In the genomic region with DNA sequence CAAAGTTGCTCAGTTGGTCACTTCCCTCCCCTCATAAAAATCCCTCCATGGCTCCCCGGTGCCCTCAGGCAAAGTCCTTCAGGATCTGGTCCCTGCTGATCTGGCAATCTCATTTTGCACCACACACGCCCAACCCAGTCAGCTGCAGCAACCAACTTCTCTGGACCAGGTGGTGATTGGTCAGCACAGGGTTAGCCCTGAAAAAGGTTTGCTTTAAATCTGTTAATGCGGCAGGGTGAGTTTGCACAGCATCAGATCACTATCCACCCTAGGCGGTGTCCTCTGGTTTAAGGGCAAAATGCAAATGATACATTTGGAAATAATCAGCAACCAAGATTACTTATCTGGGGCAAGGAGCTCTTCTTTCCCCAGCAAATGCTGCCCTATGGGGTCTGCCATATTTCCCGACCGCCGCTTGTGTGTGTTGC, we compare ENCODE assay signal across 29 cellular contexts.
"Had no signal": no experiment of that assay in that cellular context is flagged by ENCODE, and none has a peak within 500 bp of the region (broad histone marks: within the 10 kb centered on the region; RNA-seq: fewer than 3 reads in every experiment).

No MANE protein-coding gene starts in this region.

- H3K36me3 ChIP-seq: adrenal gland, ascending aorta, left lung, neutrophil, pancreas, transverse colon, uterus had no signal

- H3K4me2 ChIP-seq: smooth muscle cell had no signal

- H3K27ac ChIP-seq: adrenal gland, ascending aorta, hepatocyte, left lung, neutrophil, pancreas, transverse colon, uterus had no signal

- H2AFZ ChIP-seq: hepatocyte had no signal

- H3K36me3 Mint-ChIP-seq: activated naive CD8-positive, alpha-beta T cell; immature natural killer cell; mesothelial cell of epicardium; natural killer cell; stimulated activated naive B cell treated with anti-CD40 and anti-IgM and Interleukin-4, amounts not matched to agents 10 μg/mL and 1 μg/mL and 100 μg/mL, for 72 hours had no signal

- H3K4me1 ChIP-seq: adrenal gland, ascending aorta, transverse colon, uterus had no signal

- H3K9me3 Mint-ChIP-seq: activated T-cell treated with anti-CD3 and anti-CD28 coated beads, Interleukin-2, amount 50 U/mL, for 4 hours; activated T-helper 2 cell treated with anti-CD3 and anti-CD28 coated beads, Interferon-gamma antibody, Interleukin-2, Interleukin-4, amounts not matched to agents 10 μg/mL and 5 μg/mL and 100 μg/mL, durations not matched to agents 14 hours and 24 hours and 36 hours; central memory CD8-positive, alpha-beta T cell; immature natural killer cell; natural killer cell had no signal

- H3K27me3 ChIP-seq: ascending aorta, uterus had no signal

- H3K4me3 Mint-ChIP-seq: activated B cell treated with CpG ODN at 0.5 μM for 24 hours; activated CD4-positive, alpha-beta T cell treated with anti-CD3 and anti-CD28 coated beads for 36 hours; activated T-cell treated with anti-CD3 and anti-CD28 coated beads, Interleukin-2, amount 50 U/mL, for 4 hours; central memory CD8-positive, alpha-beta T cell; mesothelial cell of epicardium; stimulated activated naive B cell treated with anti-CD40 and anti-IgM and Interleukin-4, amounts not matched to agents 10 μg/mL and 1 μg/mL and 100 μg/mL, for 72 hours had no signal

- DNase-seq: activated B cell treated with CpG ODN at 0.5 μM for 24 hours; activated CD4-positive, alpha-beta T cell treated with anti-CD3 and anti-CD28 coated beads for 36 hours; activated CD4-positive, alpha-beta T cell treated with anti-CD3 and anti-CD28 coated beads, Interleukin-2, amount 50 U/mL, for 4 hours; activated CD8-positive, alpha-beta memory T cell treated with anti-CD3 and anti-CD28 coated beads, Interleukin-2, amount 50 U/mL, for 48 hours; activated naive CD4-positive, alpha-beta T cell; activated T-cell treated with anti-CD3 and anti-CD28 coated beads, Interleukin-2, amount 50 U/mL, for 4 hours; effector memory CD4-positive, alpha-beta T cell; foreskin melanocyte; immature natural killer cell; natural killer cell; pancreas; right cardiac atrium; stimulated activated CD4-positive, alpha-beta T cell treated with anti-CD3 and anti-CD28 coated beads, Interleukin-15, amount 100 ng/mL, for 24 hours; stimulated activated CD8-positive, alpha-beta memory T cell treated with anti-CD3 and anti-CD28 coated beads, Interleukin-4, amount 100 ng/mL, for 48 hours; stimulated activated naive B cell treated with anti-CD40 and anti-IgM and Interleukin-4, amounts not matched to agents 10 μg/mL and 1 μg/mL and 100 μg/mL, for 72 hours; T-helper 9 cell; transverse colon; uterus had no signal

- H3K4me3 ChIP-seq: adrenal gland, ascending aorta, hepatocyte, left lung, pancreas, smooth muscle cell, transverse colon, uterus had no signal

- ATAC-seq: activated CD4-positive, alpha-beta T cell treated with anti-CD3 and anti-CD28 coated beads for 36 hours; activated T-cell treated with anti-CD3 and anti-CD28 coated beads, Interleukin-2, amount 50 U/mL, for 4 hours; esophagus mucosa; right cardiac atrium; stimulated activated naive B cell treated with anti-CD40 and anti-IgM and Interleukin-4, amounts not matched to agents 10 μg/mL and 1 μg/mL and 100 μg/mL, for 72 hours had no signal

- H3K9me3 ChIP-seq: adrenal gland, ascending aorta, neutrophil, pancreas, transverse colon, uterus had no signal

- H3K27ac Mint-ChIP-seq: activated B cell treated with CpG ODN at 0.5 μM for 24 hours; activated CD4-positive, alpha-beta T cell treated with anti-CD3 and anti-CD28 coated beads for 36 hours; activated T-helper 2 cell treated with anti-CD3 and anti-CD28 coated beads, Interferon-gamma antibody, Interleukin-2, Interleukin-4, amounts not matched to agents 10 μg/mL and 5 μg/mL and 100 μg/mL, durations not matched to agents 14 hours and 24 hours and 36 hours; mesothelial cell of epicardium; natural killer cell; stimulated activated naive B cell treated with anti-CD40 and anti-IgM and Interleukin-4, amounts not matched to agents 10 μg/mL and 1 μg/mL and 100 μg/mL, for 72 hours had no signal

- H3K79me2 ChIP-seq: hepatocyte had no signal
